14 cellular contexts compared by ENCODE assay signal in genomic region chr7:38321515-38321944, GRCh38.
DNase-seq lines count a peak whose midpoint lies in the region; ATAC-seq and TF ChIP-seq lines count a peak whose summit lies in the region.
"Had no signal": no experiment of that assay in that cellular context is flagged by ENCODE, and none has a peak within 500 bp of the region (broad histone marks: within the 10 kb centered on the region; RNA-seq: fewer than 3 reads in every experiment).

No MANE protein-coding gene starts in this region.

- TF ChIP-seq POLR2A in esophagus squamous epithelium (IDR thresholded peaks at IDR 0.05): no peak

- H3K36me3 ChIP-seq in A673 (ENCODE audit: insufficient read depth, low read length, poor library complexity, severe bottlenecking): no peaks in the 10 kb centered on the region
- no peaks in the 10 kb centered on the region for H3K36me3 ChIP-seq in esophagus squamous epithelium
- H3K36me3 ChIP-seq: heart right ventricle, thyroid gland had no signal

- H3K27ac ChIP-seq in A673 (ENCODE audit: low read depth, low read length, poor library complexity, severe bottlenecking) (no peak overlapping the region), esophagus squamous epithelium (no peak overlapping the region)
- H3K27ac ChIP-seq: heart right ventricle, KMS-11, thyroid gland had no signal

- CTCF ChIA-PET in A673 (lab: Charles Lee): interaction anchor here (1.3 kb wide), 1 partner anchor 14 kb away, joined by 4 read pairs; no protein-coding TSS in a partner anchor

- H3K4me3 ChIP-seq in fibroblast of pulmonary artery (replicated peaks; ENCODE audit: low read depth, low read length) (no peak overlapping the region), A673 (ENCODE audit: low read depth, low read length, poor library complexity, severe bottlenecking) (no peak overlapping the region), esophagus squamous epithelium (no peak overlapping the region)
- H3K4me3 ChIP-seq: heart right ventricle, thyroid gland had no signal

- BruUV-seq in A673 (replicated peaks; lab: Mats Ljungman, UMichigan): no TSS peak

- H3K9me3 ChIP-seq in A673 (ENCODE audit: low read depth, low read length, poor library complexity, severe bottlenecking) (no peaks in the 10 kb centered on the region), esophagus squamous epithelium (no peaks in the 10 kb centered on the region)
- H3K9me3 ChIP-seq: heart right ventricle, thyroid gland had no signal

- H3K9me3 Mint-ChIP-seq in stimulated activated naive CD8-positive, alpha-beta T cell treated with anti-CD3 and anti-CD28 coated beads, Interleukin-15, amount 100 ng/mL, for 72 hours: no peaks in the 10 kb centered on the region

- peak overlapping the region; percentile 24 to 35 for H3K4me3 Mint-ChIP-seq in stimulated activated naive CD8-positive, alpha-beta T cell treated with anti-CD3 and anti-CD28 coated beads, Interleukin-15, amount 100 ng/mL, for 72 hours

- POLR2A ChIA-PET in A673 (lab: Charles Lee; ENCODE audit: low non-redundant PET): no interaction called here

- peaks cover 24% of the 10 kb centered on the region for H3K4me1 Mint-ChIP-seq in stimulated activated naive CD8-positive, alpha-beta T cell treated with anti-CD3 and anti-CD28 coated beads, Interleukin-15, amount 100 ng/mL, for 72 hours

- TF ChIP-seq CTCF in fibroblast of pulmonary artery (IDR thresholded peaks at IDR 0.05; ENCODE audit: low read length, missing control alignments) (no peak), A673 (conservative IDR thresholded peaks at IDR 0.05; ENCODE audit: low read depth, low read length) (no peak), GM13977 (IDR thresholded peaks at IDR 0.05; ENCODE audit: extremely low read depth, insufficient read depth, missing control alignments) (no peak), esophagus squamous epithelium (IDR thresholded peaks at IDR 0.05) (no peak)

- no peak for DNase-seq in stimulated activated naive CD8-positive, alpha-beta T cell treated with anti-CD3 and anti-CD28 coated beads, Interleukin-15, amount 100 ng/mL, for 72 hours
- no peak for DNase-seq in stimulated activated naive CD8-positive, alpha-beta T cell treated with anti-CD3 and anti-CD28 coated beads, Interleukin-15, Interleukin-2, amounts not matched to agents 100 U/mL and 50 U/mL, for 24 hours
- DNase-seq in fibroblast of pulmonary artery (ENCODE audit: low read depth): peak; percentile 33
- no peak for DNase-seq in A673 (ENCODE audit: low spot score)
- no peak for DNase-seq in GM13977 (ENCODE audit: low spot score)
- DNase-seq in esophagus squamous epithelium (lab: John Stamatoyannopoulos, UW): no peak
- no peak for DNase-seq in HuH-7.5 (ENCODE audit: low spot score)
- DNase-seq: DMS53, heart right ventricle, NCI-H82, T-helper 9 cell, thyroid gland had no signal

- no peaks in the 10 kb centered on the region for H3K27me3 Mint-ChIP-seq in stimulated activated naive CD8-positive, alpha-beta T cell treated with anti-CD3 and anti-CD28 coated beads, Interleukin-15, amount 100 ng/mL, for 72 hours

- H3K27ac Mint-ChIP-seq in stimulated activated naive CD8-positive, alpha-beta T cell treated with anti-CD3 and anti-CD28 coated beads, Interleukin-15, amount 100 ng/mL, for 72 hours: no peak overlapping the region

- intact Hi-C loops in A673 (cut with micrococcal nuclease; ENCODE audit: unreplicated experiment) (no loop called here), esophagus squamous epithelium (cut with DNase I) (no loop called here)

- no peak for ATAC-seq in stimulated activated naive CD8-positive, alpha-beta T cell treated with anti-CD3 and anti-CD28 coated beads, Interleukin-15, amount 100 ng/mL, for 72 hours
- no peak for ATAC-seq in stimulated activated naive CD8-positive, alpha-beta T cell treated with anti-CD3 and anti-CD28 coated beads, Interleukin-15, Interleukin-2, amounts not matched to agents 100 U/mL and 50 U/mL, for 24 hours
- peak; percentile 46 for ATAC-seq in SK-N-SH treated with all-trans-retinoic acid at 6 μM for 48 hours
- ATAC-seq: heart right ventricle had no signal

- H3K4me1 ChIP-seq in A673 (ENCODE audit: insufficient read depth, low read length, poor library complexity, severe bottlenecking): no peaks in the 10 kb centered on the region
- H3K4me1 ChIP-seq in esophagus squamous epithelium: no peaks in the 10 kb centered on the region
- H3K4me1 ChIP-seq: thyroid gland had no signal

- H3K27me3 ChIP-seq in A673 (replicated peaks; ENCODE audit: insufficient read depth, low read depth, low read length, poor library complexity): no peaks in the 10 kb centered on the region
- H3K27me3 ChIP-seq in esophagus squamous epithelium: peaks cover 0 to 3% (median 0%) of the 10 kb centered on the region in 4 donors
- H3K27me3 ChIP-seq: thyroid gland had no signal

- 36 to 57% methylated on average over 2 to 3 of the region's 3 CpGs for WGBS in esophagus squamous epithelium, 2 donors

- in situ Hi-C loops in GM13977 (cut with MboI; ENCODE audit: low pct_unique_long_range_greater_than_20kb, low sequenced_read_pairs, unreplicated experiment): loop anchor here (10.0 kb wide), 2 partner anchors 97 to 217 kb away; no protein-coding TSS in a partner anchor

TF ChIP-seq in SK-N-SH treated with all-trans-retinoic acid at 6 μM for 48 hours, 23 proteins besides CTCF, POLR2A, EP300 and RAD21:
- TF ChIP-seq TOX (CRISPR knock-in tag; IDR thresholded peaks at IDR 0.05; ENCODE audit: borderline replicate concordance): no peak
- peak; percentile 72 for TF ChIP-seq ISL1 (CRISPR knock-in tag; IDR thresholded peaks at IDR 0.05)
TF ChIP-seq in SK-N-SH treated with all-trans-retinoic acid at 6 μM for 48 hours: peak in this region for 1.
